Comparison of ENCODE assay signal across 2 cellular contexts in the genomic region with DNA sequence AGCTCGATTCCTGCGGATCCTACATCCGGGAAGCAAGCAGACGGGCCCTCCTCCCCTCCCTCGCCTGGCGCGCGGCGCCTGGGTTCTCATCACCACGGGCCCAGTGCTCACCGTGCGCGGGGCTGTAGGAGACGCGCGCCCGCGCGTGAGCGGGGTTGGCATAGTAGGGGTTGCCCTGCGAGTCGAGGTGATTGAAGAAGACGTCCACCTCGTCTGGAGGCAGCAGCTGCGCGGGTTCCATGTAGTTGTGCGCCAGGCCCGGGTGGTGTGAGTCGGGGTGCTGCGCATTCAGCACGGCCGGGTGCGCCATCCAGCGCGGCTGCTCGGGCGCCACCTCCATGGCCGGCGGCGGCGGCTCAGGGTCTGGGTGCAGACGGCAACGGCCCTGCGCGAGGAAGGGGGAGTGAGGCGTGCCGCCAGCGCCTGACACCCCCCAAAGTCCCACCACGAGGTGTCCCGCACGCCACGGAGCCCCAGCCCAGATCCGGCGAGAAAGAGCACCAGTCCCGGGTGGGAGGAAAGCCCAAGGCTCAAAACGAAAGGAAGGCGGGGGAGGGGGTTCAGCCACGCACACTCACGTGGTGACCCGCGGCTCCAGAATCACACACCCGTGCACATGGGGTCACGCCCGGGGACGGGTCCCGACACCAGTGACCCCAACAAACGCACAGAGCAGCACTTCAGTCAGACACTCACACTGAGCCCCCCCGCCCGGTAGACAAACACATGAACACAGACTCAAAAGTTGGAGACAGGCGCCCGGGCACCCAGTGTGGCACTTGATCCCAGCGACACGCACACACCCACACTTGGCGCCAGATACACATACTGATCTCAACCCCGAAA.
A peak's percentile ranks its signal among the peaks of the same experiment; 100 is the strongest.
TF ChIP-seq lines count a peak whose summit lies in the region.

No MANE protein-coding gene starts in this region.

TF ChIP-seq in SK-N-SH, 30 proteins besides CTCF, POLR2A, EP300 and RAD21:
- TF ChIP-seq EZH2phosphoT487 (IDR thresholded peaks at IDR 0.05; ENCODE audit: borderline replicate concordance, low read depth) = no peak
- TF ChIP-seq CHD2 (IDR thresholded peaks at IDR 0.05; ENCODE audit: low read length, partially characterized antibody) = peak; percentile 19
TF ChIP-seq in SK-N-SH: peak in this region for 1.

TF ChIP-seq in endothelial cell of umbilical vein, 7 proteins besides CTCF, POLR2A, EP300 and RAD21:
- peak; percentile 2 for TF ChIP-seq MAX (IDR thresholded peaks at IDR 0.05; ENCODE audit: insufficient read depth, insufficient read length)
- no peak for TF ChIP-seq MYC (IDR thresholded peaks at IDR 0.05; ENCODE audit: low read depth, low read length)
